In genomic region chr2:118464546-118464945, GRCh38 we compare ENCODE assay signal across 18 cellular contexts.
"Had no signal": no experiment of that assay in that cellular context is flagged by ENCODE, and none has a peak within 500 bp of the region (broad histone marks: within the 10 kb centered on the region; RNA-seq: fewer than 3 reads in every experiment).

No MANE protein-coding gene starts in this region.

- ATAC-seq: effector memory CD8-positive, alpha-beta T cell; gastrocnemius medialis; left ventricle myocardium superior; lower lobe of right lung; natural killer cell; stimulated activated naive CD8-positive, alpha-beta T cell treated with anti-CD3 and anti-CD28 coated beads, Interleukin-15, Interleukin-2, amounts not matched to agents 100 U/mL and 50 U/mL, for 24 hours had no signal

- H3K27ac Mint-ChIP-seq: effector memory CD8-positive, alpha-beta T cell; natural killer cell; progenitor cell of endocrine pancreas had no signal

- H3K4me3 Mint-ChIP-seq: effector memory CD8-positive, alpha-beta T cell; natural killer cell; neural crest cell had no signal

- H3K4me1 Mint-ChIP-seq: natural killer cell, neural crest cell had no signal

- H3K36me3 Mint-ChIP-seq: natural killer cell had no signal

- H3K9me3 Mint-ChIP-seq: effector memory CD8-positive, alpha-beta T cell; natural killer cell; neural crest cell had no signal

- DNase-seq: cortex of kidney; effector memory CD8-positive, alpha-beta T cell; erythroblast; gastrocnemius medialis; head of caudate nucleus; left ventricle myocardium superior; lower lobe of right lung; natural killer cell; right lobe of liver; stimulated activated CD4-positive, alpha-beta T cell treated with anti-CD3 and anti-CD28 coated beads, Interleukin-12 subunit alpha, Interleukin-12 subunit beta, amount 100 ng/mL, for 4 hours; stimulated activated CD4-positive, alpha-beta T cell treated with anti-CD3 and anti-CD28 coated beads, Interleukin-1b, Interleukin-23, amount 100 ng/mL, for 48 hours; stimulated activated CD4-positive, alpha-beta T cell treated with anti-CD3 and anti-CD28 coated beads, Interleukin-4, amount 100 ng/mL, for 1 hour; stimulated activated CD8-positive, alpha-beta memory T cell treated with anti-CD3 and anti-CD28 coated beads, Interleukin-4, amount 100 ng/mL, for 48 hours; stimulated activated naive CD8-positive, alpha-beta T cell treated with anti-CD3 and anti-CD28 coated beads, Interleukin-15, Interleukin-2, amounts not matched to agents 100 U/mL and 50 U/mL, for 24 hours; substantia nigra; upper lobe of left lung had no signal
